Comparison of ENCODE assay signal across 1 cellular context in the genomic region with DNA sequence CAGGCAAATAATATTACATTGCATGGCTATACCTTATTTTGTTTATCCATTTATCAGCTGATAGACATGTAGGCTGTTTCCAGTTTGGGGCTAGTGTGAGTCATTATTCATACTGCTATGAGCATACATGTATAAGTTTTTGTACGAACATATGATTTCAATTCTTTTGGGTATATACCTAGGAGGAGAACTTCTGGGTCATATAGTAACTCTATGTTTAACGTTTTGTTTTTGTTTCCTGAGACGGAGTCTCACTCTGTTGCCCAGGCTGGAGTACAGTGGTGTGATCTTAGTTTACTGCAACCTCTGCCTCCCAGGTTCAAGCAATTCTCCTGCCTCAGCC.
A peak's percentile ranks its signal among the peaks of the same experiment; 100 is the strongest.
TF ChIP-seq lines count a peak whose summit lies in the region.

No MANE protein-coding gene starts in this region.

TF ChIP-seq in GM12878, 131 proteins besides CTCF, POLR2A, EP300 and RAD21:
- TF ChIP-seq IKZF1 (conservative IDR thresholded peaks at IDR 0.05): no peak
- 0 out of 2 replicates have a peak, but pooled peaks have one; percentile 16 for TF ChIP-seq CREM (IDR thresholded peaks at IDR 0.05; ENCODE audit: low read depth)
- no peak for TF ChIP-seq CHD4 (IDR thresholded peaks at IDR 0.05)
- 0 out of 2 replicates have a peak, but pooled peaks have one; percentile 1 for TF ChIP-seq GATAD2B (conservative IDR thresholded peaks at IDR 0.05; ENCODE audit: low read depth)
- TF ChIP-seq, protein P1, sequence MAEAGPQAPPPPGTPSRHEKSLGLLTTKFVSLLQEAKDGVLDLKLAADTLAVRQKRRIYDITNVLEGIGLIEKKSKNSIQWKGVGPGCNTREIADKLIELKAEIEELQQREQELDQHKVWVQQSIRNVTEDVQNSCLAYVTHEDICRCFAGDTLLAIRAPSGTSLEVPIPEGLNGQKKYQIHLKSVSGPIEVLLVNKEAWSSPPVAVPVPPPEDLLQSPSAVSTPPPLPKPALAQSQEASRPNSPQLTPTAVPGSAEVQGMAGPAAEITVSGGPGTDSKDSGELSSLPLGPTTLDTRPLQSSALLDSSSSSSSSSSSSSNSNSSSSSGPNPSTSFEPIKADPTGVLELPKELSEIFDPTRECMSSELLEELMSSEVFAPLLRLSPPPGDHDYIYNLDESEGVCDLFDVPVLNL (IDR thresholded peaks at IDR 0.05; ENCODE audit: low read depth, low read length): no peak
- TF ChIP-seq PAX5 (IDR thresholded peaks at IDR 0.05; ENCODE audit: borderline replicate concordance, low read depth, low read length): no peak
- TF ChIP-seq, protein P2, sequence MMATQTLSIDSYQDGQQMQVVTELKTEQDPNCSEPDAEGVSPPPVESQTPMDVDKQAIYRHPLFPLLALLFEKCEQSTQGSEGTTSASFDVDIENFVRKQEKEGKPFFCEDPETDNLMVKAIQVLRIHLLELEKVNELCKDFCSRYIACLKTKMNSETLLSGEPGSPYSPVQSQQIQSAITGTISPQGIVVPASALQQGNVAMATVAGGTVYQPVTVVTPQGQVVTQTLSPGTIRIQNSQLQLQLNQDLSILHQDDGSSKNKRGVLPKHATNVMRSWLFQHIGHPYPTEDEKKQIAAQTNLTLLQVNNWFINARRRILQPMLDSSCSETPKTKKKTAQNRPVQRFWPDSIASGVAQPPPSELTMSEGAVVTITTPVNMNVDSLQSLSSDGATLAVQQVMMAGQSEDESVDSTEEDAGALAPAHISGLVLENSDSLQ (IDR thresholded peaks at IDR 0.05): 0 out of 2 replicates have a peak, but pooled peaks have one; percentile 3
TF ChIP-seq in GM12878: peak in this region for 3.
